14 cellular contexts compared by ENCODE assay signal in genomic region chr12:47883663-47884195, GRCh38. TPM values are rescaled to one million over a fixed set of nuclear protein-coding genes. Genes with fewer than 3 reads are reported as not detected.
DNase-seq lines count a peak whose midpoint lies in the region; ATAC-seq and TF ChIP-seq lines count a peak whose summit lies in the region.
"Had no signal": no experiment of that assay in that cellular context is flagged by ENCODE, and none has a peak within 500 bp of the region (broad histone marks: within the 10 kb centered on the region; RNA-seq: fewer than 3 reads in every experiment).

No MANE protein-coding gene starts in this region.

- H2AFZ ChIP-seq in IMR-90 (replicated peaks; ENCODE audit: low read length, poor library complexity) (no peak overlapping the region), neural progenitor cell (replicated peaks) (no peak overlapping the region)

- H3K36me3 ChIP-seq in IMR-90 (ENCODE audit: control insufficient read depth, insufficient read depth, low read length) (0 out of 2 replicates have a peak, but pooled peaks cover 1% of the 10 kb centered on the region), neural progenitor cell (no peaks in the 10 kb centered on the region), thyroid gland (no peaks in the 10 kb centered on the region)
- H3K36me3 ChIP-seq: prostate gland had no signal

- WGBS in IMR-90 (ENCODE audit: extremely low coverage in 2 of 2, insufficient read length in 1 of 2), 2 experiments = no CpG with 5 or more reads among the region's 5 CpGs
- WGBS in thyroid gland, 2 donors = 89 to 96% methylated on average over 5 of the region's 5 CpGs

- peak overlapping the region; percentile 80; the same call in 1 of the 2 replicates for H3K14ac ChIP-seq in IMR-90 (replicated peaks; ENCODE audit: low read depth, low read length)

- H3K4me2 ChIP-seq in IMR-90 (ENCODE audit: low read depth, low read length) (no peak overlapping the region), neural progenitor cell (no peak overlapping the region)

- TF ChIP-seq CTCF in IMR-90 (conservative IDR thresholded peaks at IDR 0.05; ENCODE audit: low read depth, low read length) (no peak), neural progenitor cell (IDR thresholded peaks at IDR 0.05) (no peak), thyroid gland (IDR thresholded peaks at IDR 0.05) (no peak)

- peak overlapping the region; percentile 88; the same call in 1 of the 2 replicates for H3K4ac ChIP-seq in IMR-90 (ENCODE audit: low read depth, low read length)

- H4K20me1 ChIP-seq in IMR-90 (ENCODE audit: insufficient read depth, low read length) (no peaks in the 10 kb centered on the region), neural progenitor cell (ENCODE audit: low read depth) (no peaks in the 10 kb centered on the region)

- no peak for ATAC-seq in activated CD4-positive, alpha-beta T cell treated with anti-CD3 and anti-CD28 coated beads for 36 hours
- ATAC-seq in IMR-90 (ENCODE audit: low read depth) (no peak), GM21367 (IDR thresholded peaks at IDR 0.05; ENCODE audit: unreplicated experiment) (no peak)
- ATAC-seq: HCT116 had no signal

- H3K4me1 ChIP-seq in IMR-90 (ENCODE audit: control insufficient read depth, insufficient read depth, low read length) (peaks cover 20% of the 10 kb centered on the region), neural progenitor cell (peaks cover 6% of the 10 kb centered on the region), thyroid gland (peaks cover 0 to 28% of the 10 kb centered on the region in 2 donors)
- H3K4me1 ChIP-seq: prostate gland had no signal

- TF ChIP-seq POLR2A in IMR-90 (IDR thresholded peaks at IDR 0.05; ENCODE audit: low read depth, low read length) = no peak
- TF ChIP-seq POLR2A in thyroid gland (IDR thresholded peaks at IDR 0.05) = no peak

- peaks cover 0 to 24% of the 10 kb centered on the region in 2 experiments; a peak in 1 of 4 replicates for H3K79me1 ChIP-seq in IMR-90 (ENCODE audit: low read depth in 1 of 2, low read length in 2 of 2)

- H3K4me3 ChIP-seq in IMR-90 (ENCODE audit: insufficient read depth, low read depth, low read length) (no peak overlapping the region), neural progenitor cell (no peak overlapping the region), thyroid gland (replicated peaks in 1 of 3) (no peak overlapping the region)
- H3K4me3 ChIP-seq: prostate gland had no signal

- DNase-seq in activated CD4-positive, alpha-beta T cell treated with anti-CD3 and anti-CD28 coated beads for 36 hours = no peak
- DNase-seq in activated CD4-positive, alpha-beta T cell treated with anti-CD3 and anti-CD28 coated beads, Interleukin-2, amount 50 U/mL, for 4 hours = no peak
- DNase-seq in IMR-90 (no peak), neural progenitor cell (ENCODE audit: low spot score) (no peak), thyroid gland (no peak), NCI-H187 treated with DMSO at 0.1 percent for 48 hours (lab: John Stamatoyannopoulos, UW) (no peak)
- DNase-seq in activated naive CD8-positive, alpha-beta T cell treated with anti-CD3 and anti-CD28 coated beads for 36 hours = no peak
- DNase-seq: NCI-H1417 treated with DMSO at 0.1 percent for 48 hours, NCI-H446 treated with DMSO at 0.1 percent for 48 hours had no signal

- H3K9me3 ChIP-seq in IMR-90 (ENCODE audit: control insufficient read depth, insufficient read depth, low read length) (no peaks in the 10 kb centered on the region), neural progenitor cell (ENCODE audit: low read depth) (no peaks in the 10 kb centered on the region), thyroid gland (no peaks in the 10 kb centered on the region)
- H3K9me3 ChIP-seq: prostate gland had no signal

- no peak overlapping the region for H2BK5ac ChIP-seq in IMR-90 (ENCODE audit: low read depth, low read length, poor library complexity, severe bottlenecking)

- H4K8ac ChIP-seq in IMR-90 (ENCODE audit: low read depth in 2 of 2, low read length in 2 of 2) = no peak overlapping the region; a peak in 1 of 4 replicates

- H3K9ac ChIP-seq in IMR-90 (ENCODE audit: low read depth, low read length) (no peak overlapping the region), neural progenitor cell (no peak overlapping the region)

- no peak overlapping the region for H3K27ac ChIP-seq in IMR-90 (ENCODE audit: insufficient read depth, low read length)
- H3K27ac ChIP-seq in neural progenitor cell = no peak overlapping the region
- no peak overlapping the region for H3K27ac ChIP-seq in thyroid gland
- H3K27ac ChIP-seq: prostate gland, VCaP had no signal

- H3K79me2 ChIP-seq in neural progenitor cell (ENCODE audit: low read depth) = no peaks in the 10 kb centered on the region

- H2AK9ac ChIP-seq in IMR-90 (replicated peaks; ENCODE audit: low read depth, low read length, poor library complexity) = no peak overlapping the region

- H2AK5ac ChIP-seq in IMR-90 (ENCODE audit: low read depth, low read length) = peak overlapping the region; percentile 67

- peak overlapping the region; percentile 97 for H3K27ac Mint-ChIP-seq in activated CD4-positive, alpha-beta T cell treated with anti-CD3 and anti-CD28 coated beads for 36 hours
- H3K27ac Mint-ChIP-seq in activated naive CD8-positive, alpha-beta T cell treated with anti-CD3 and anti-CD28 coated beads for 36 hours = peak overlapping the region; percentile 92
- H3K27ac Mint-ChIP-seq in neural progenitor cell = peak overlapping the region; percentile 42
- H3K27ac Mint-ChIP-seq: mesothelial cell of epicardium had no signal

- peaks cover 19% of the 10 kb centered on the region for H3K9me1 ChIP-seq in IMR-90 (ENCODE audit: insufficient read depth, low read length)

- peaks cover 73% of the 10 kb centered on the region for H3K36me3 Mint-ChIP-seq in activated CD4-positive, alpha-beta T cell treated with anti-CD3 and anti-CD28 coated beads for 36 hours (ENCODE audit: low read depth)
- peaks cover 54% of the 10 kb centered on the region for H3K36me3 Mint-ChIP-seq in activated naive CD8-positive, alpha-beta T cell treated with anti-CD3 and anti-CD28 coated beads for 36 hours
- H3K36me3 Mint-ChIP-seq in neural progenitor cell = no peaks in the 10 kb centered on the region
- H3K36me3 Mint-ChIP-seq: mesothelial cell of epicardium had no signal

- H3K18ac ChIP-seq in IMR-90 (ENCODE audit: low read depth, low read length) = no peak overlapping the region

- intact Hi-C loops in activated CD4-positive, alpha-beta T cell treated with anti-CD3 and anti-CD28 coated beads for 36 hours (cut with DNase I, micrococcal nuclease) = loop anchor here (2.0 to 10.0 kb wide), 3 partner anchors 71 to 489 kb away; partner anchors contain the start of gene CCDC184 (in 1 of the 2)
- intact Hi-C loops in IMR-90 (cut with micrococcal nuclease) = no loop called here
- intact Hi-C loops in thyroid gland (cut with DNase I) = no loop called here

- dilution Hi-C loops in IMR-90 (cut with HindIII; ENCODE audit: low sequenced_read_pairs, unreplicated experiment) = no loop called here

- H3K23ac ChIP-seq in IMR-90 (ENCODE audit: low read depth, low read length) = no peak overlapping the region

- H3K27me3 ChIP-seq in IMR-90 (ENCODE audit: control insufficient read depth, insufficient read depth, low read length) (no peaks in the 10 kb centered on the region), neural progenitor cell (no peaks in the 10 kb centered on the region), thyroid gland (no peaks in the 10 kb centered on the region)

- no peaks in the 10 kb centered on the region for H3K27me3 Mint-ChIP-seq in activated CD4-positive, alpha-beta T cell treated with anti-CD3 and anti-CD28 coated beads for 36 hours
- no peaks in the 10 kb centered on the region for H3K27me3 Mint-ChIP-seq in activated naive CD8-positive, alpha-beta T cell treated with anti-CD3 and anti-CD28 coated beads for 36 hours
- peaks cover 18% of the 10 kb centered on the region for H3K27me3 Mint-ChIP-seq in neural progenitor cell (ENCODE audit: insufficient read depth, low read depth)

- no peaks in the 10 kb centered on the region for H3K9me3 Mint-ChIP-seq in activated CD4-positive, alpha-beta T cell treated with anti-CD3 and anti-CD28 coated beads for 36 hours (ENCODE audit: low read depth)
- H3K9me3 Mint-ChIP-seq in activated naive CD8-positive, alpha-beta T cell treated with anti-CD3 and anti-CD28 coated beads for 36 hours = no peaks in the 10 kb centered on the region
- no peaks in the 10 kb centered on the region for H3K9me3 Mint-ChIP-seq in neural progenitor cell
- H3K9me3 Mint-ChIP-seq: mesothelial cell of epicardium had no signal

- peak overlapping the region; percentile 20; the same call in 1 of the 2 replicates for H2BK20ac ChIP-seq in IMR-90 (ENCODE audit: low read depth, low read length)

- no peak for TF ChIP-seq RAD21 in IMR-90 (IDR thresholded peaks at IDR 0.05; ENCODE audit: low read length)

- CTCF ChIA-PET in activated CD4-positive, alpha-beta T cell treated with anti-CD3 and anti-CD28 coated beads for 36 hours (lab: Charles Lee) = interaction anchor here (0.5 to 4.0 kb wide), 22 partner anchors 9 to 313 kb away, joined by 3 to 24 read pairs (median 4); partner anchors contain the start of gene TMEM106C
- CTCF ChIA-PET in IMR-90 (lab: Yijun Ruan, JAX) = no interaction called here

- H4K5ac ChIP-seq in IMR-90 (ENCODE audit: low read depth, low read length) = no peak overlapping the region

- H2BK120ac ChIP-seq in IMR-90 (ENCODE audit: low read depth, low read length) = peak overlapping the region; percentile 92; the same call in 1 of the 2 replicates

- peaks cover 83% of the 10 kb centered on the region for H3K4me1 Mint-ChIP-seq in activated CD4-positive, alpha-beta T cell treated with anti-CD3 and anti-CD28 coated beads for 36 hours
- peaks cover 75% of the 10 kb centered on the region for H3K4me1 Mint-ChIP-seq in activated naive CD8-positive, alpha-beta T cell treated with anti-CD3 and anti-CD28 coated beads for 36 hours
- H3K4me1 Mint-ChIP-seq in neural progenitor cell = peaks cover 16% of the 10 kb centered on the region

- BruUV-seq in IMR-90 (replicated peaks; lab: Mats Ljungman, UMichigan) = no TSS peak

- H3K4me3 Mint-ChIP-seq in activated CD4-positive, alpha-beta T cell treated with anti-CD3 and anti-CD28 coated beads for 36 hours = peak overlapping the region; percentile 78
- H3K4me3 Mint-ChIP-seq in activated naive CD8-positive, alpha-beta T cell treated with anti-CD3 and anti-CD28 coated beads for 36 hours = peak overlapping the region; percentile 82
- no peak overlapping the region for H3K4me3 Mint-ChIP-seq in neural progenitor cell
- H3K4me3 Mint-ChIP-seq: mesothelial cell of epicardium had no signal

- no peak overlapping the region for H4K91ac ChIP-seq in IMR-90 (ENCODE audit: insufficient read depth, low read depth, low read length)

- H2BK15ac ChIP-seq in IMR-90 (ENCODE audit: low read depth, low read length) = peak overlapping the region; percentile 89; the same call in 1 of the 3 replicates

- POLR2A ChIA-PET in activated CD4-positive, alpha-beta T cell treated with anti-CD3 and anti-CD28 coated beads for 36 hours (lab: Charles Lee) = interaction anchor here (0.6 to 4.5 kb wide), 8 partner anchors 10 to 128 kb away, joined by 3 to 69 read pairs (median 8); partner anchors contain the start of gene VDR
- POLR2A ChIA-PET in IMR-90 (lab: Charles Lee; ENCODE audit: unreplicated experiment) = no interaction called here

- in situ Hi-C loops in IMR-90 (cut with MboI; ENCODE audit: low sequenced_read_pairs) = no loop called here

- H3F3A ChIP-seq in neural progenitor cell (ENCODE audit: low read depth) = no peaks in the 10 kb centered on the region

- no peak overlapping the region for H3K56ac ChIP-seq in IMR-90 (ENCODE audit: extremely low read depth, insufficient read depth, low read length)

RNA-seq across cellular contexts. Expression of gene VDR, which starts 21.1 kb away (rescaled TPM):
- total RNA-seq in activated CD4-positive, alpha-beta T cell treated with anti-CD3 and anti-CD28 coated beads for 36 hours = 100 to 1,000 TPM; 108 to 124 TPM
- total RNA-seq in IMR-90 (2012; rRNA removed) (3.9 and 5.4 TPM in 2 replicates), neural progenitor cell (ENCODE audit: low replicate concordance) (0.09 TPM in 1 of 2 replicates, not detected in the other), thyroid gland (1 to 10 TPM; 3.5 to 5.2 (median 3.9) TPM)
- polyA plus RNA-seq in IMR-90 (2012; rRNA removed) = 8.5 and 10.8 TPM in 2 replicates
- 6.0 and 8.5 TPM in 2 replicates for polyA plus RNA-seq in IMR-90 (2012; cell fraction: cytosol; rRNA removed)
- polyA plus RNA-seq in IMR-90 (2012; cell fraction: nucleus; rRNA removed; ENCODE audit: low replicate concordance) = 6.6 and 12.7 TPM in 2 replicates
- 10 to 100 TPM; 55.8 TPM for total RNA-seq in activated naive CD8-positive, alpha-beta T cell treated with anti-CD3 and anti-CD28 coated beads for 36 hours

Comparison
In these comparisons a context has a peak if more than half of its experiments do, and no peak if none do; other contexts are left out.
1. H3K27ac Mint-ChIP-seq: peak in every context shown above with its lines; median percentile 97 in activated CD4-positive, alpha-beta T cell treated with anti-CD3 and anti-CD28 coated beads for 36 hours; 92 in activated naive CD8-positive, alpha-beta T cell treated with anti-CD3 and anti-CD28 coated beads for 36 hours; 42 in neural progenitor cell.
2. intact Hi-C loops: an anchor here in activated CD4-positive, alpha-beta T cell treated with anti-CD3 and anti-CD28 coated beads for 36 hours (2.0 to 10.0 kb wide); none called in IMR-90 and thyroid gland.